9 cellular contexts compared by ENCODE assay signal in genomic region chr12:49357099-49357678, GRCh38. TPM values are rescaled to one million over a fixed set of nuclear protein-coding genes. Genes with fewer than 3 reads are reported as not detected.
DNase-seq lines count a peak whose midpoint lies in the region; ATAC-seq, FAIRE-seq and TF ChIP-seq lines count a peak whose summit lies in the region.
"Had no signal": no experiment of that assay in that cellular context is flagged by ENCODE, and none has a peak within 500 bp of the region (broad histone marks: within the 10 kb centered on the region; RNA-seq: fewer than 3 reads in every experiment).

No MANE protein-coding gene starts in this region.

- H3K36me3 ChIP-seq in Loucy (ENCODE audit: insufficient read depth, low read length) (no peaks in the 10 kb centered on the region), breast epithelium (no peaks in the 10 kb centered on the region), neural cell (ENCODE audit: insufficient read depth, low read length) (no peaks in the 10 kb centered on the region)
- H3K36me3 ChIP-seq: HAP-1 had no signal

- H2AFZ ChIP-seq in Loucy (ENCODE audit: low read length) (peak overlapping the region; percentile 66; the same call in 1 of the 2 replicates), neural cell (ENCODE audit: low read depth, low read length) (no peak overlapping the region)

- H3K9me2 ChIP-seq in Loucy (replicated peaks; ENCODE audit: low read depth, low read length): no peaks in the 10 kb centered on the region
- no peaks in the 10 kb centered on the region for H3K9me2 ChIP-seq in neural cell (ENCODE audit: insufficient read depth, low read length)

- no peaks in the 10 kb centered on the region for H3K79me2 ChIP-seq in Loucy (ENCODE audit: insufficient read depth, low read length)
- H3K79me2 ChIP-seq in neural cell (replicated peaks; ENCODE audit: insufficient read depth, low read length): no peaks in the 10 kb centered on the region

- H4K20me1 ChIP-seq in Loucy (ENCODE audit: insufficient read depth, low read length, poor library complexity, severe bottlenecking) (no peaks in the 10 kb centered on the region), neural cell (ENCODE audit: insufficient read depth) (no peaks in the 10 kb centered on the region)

- H3K27ac ChIP-seq in breast epithelium (no peak overlapping the region), neural cell (ENCODE audit: low read length) (no peak overlapping the region)

- H3K4me3 ChIP-seq in Loucy (ENCODE audit: low read length, poor library complexity, severe bottlenecking) (no peak overlapping the region), breast epithelium (no peak overlapping the region), neural cell (ENCODE audit: low read length) (no peak overlapping the region)
- H3K4me3 ChIP-seq: HAP-1 had no signal

- TF ChIP-seq RAD21 in neural cell (conservative IDR thresholded peaks at IDR 0.05): peak; percentile 16

- no peaks in the 10 kb centered on the region for H3K27me3 ChIP-seq in Loucy (ENCODE audit: insufficient read depth, low read length, poor library complexity, severe bottlenecking)
- no peaks in the 10 kb centered on the region for H3K27me3 ChIP-seq in breast epithelium
- H3K27me3 ChIP-seq in neural cell (ENCODE audit: insufficient read depth, low read depth, low read length): peaks cover 4% of the 10 kb centered on the region

- H3K4me1 ChIP-seq in Loucy (ENCODE audit: insufficient read depth, low read length, poor library complexity, severe bottlenecking): no peaks in the 10 kb centered on the region
- H3K4me1 ChIP-seq in breast epithelium: no peaks in the 10 kb centered on the region

- POLR2A ChIA-PET in HEK293T (lab: Yijun Ruan, JAX): interaction anchor here (0.6 to 2.1 kb wide), 2 partner anchors 10 to 34 kb away, joined by 3 to 20 read pairs; partner anchors contain the start of genes SPATS2 and TROAP

- CTCF ChIA-PET in HEK293T (lab: Yijun Ruan, JAX): interaction anchor here (0.7 to 4.4 kb wide), 14 partner anchors 10 to 269 kb away, joined by 3 to 88 read pairs (median 6); partner anchors contain the start of genes C1QL4, DNAJC22, PRPH and SPATS2

- DNase-seq in D721Med (ENCODE audit: insufficient read length, low spot score) (no peak), breast epithelium (ENCODE audit: low spot score in 2 of 2) (no peak), NCI-H2107 treated with DMSO at 0.1 percent for 48 hours (lab: John Stamatoyannopoulos, UW; ENCODE audit: unreplicated experiment) (no peak), HEK293T (ENCODE audit: extremely low spot score) (no peak), iPS-NIHi11 (ENCODE audit: low spot score) (no peak)

- TF ChIP-seq CTCF in D721Med (IDR thresholded peaks at IDR 0.05; ENCODE audit: insufficient read depth, missing control alignments) (peak; percentile 49), Loucy (conservative IDR thresholded peaks at IDR 0.05; ENCODE audit: low read length) (peak; percentile 60), breast epithelium (IDR thresholded peaks at IDR 0.05) (peak; percentile 21 to 36 (median 27)), neural cell (IDR thresholded peaks at IDR 0.05; ENCODE audit: poor library complexity, severe bottlenecking) (peak; percentile 44)

- intact Hi-C loops in breast epithelium (cut with DNase I; ENCODE audit: low total_unique reads): no loop called here

- no peak for TF ChIP-seq EP300 in neural cell (conservative IDR thresholded peaks at IDR 0.05; ENCODE audit: poor library complexity, severe bottlenecking)

- H3K4me2 ChIP-seq in Loucy (ENCODE audit: low read depth, low read length, poor library complexity, severe bottlenecking) (no peak overlapping the region), neural cell (ENCODE audit: low read length) (no peak overlapping the region)

- no peak for FAIRE-seq in D721Med (lab: Jason Lieb, UNC)

- ATAC-seq in HG03159 (IDR thresholded peaks at IDR 0.05; ENCODE audit: unreplicated experiment): no peak

- no peak for TF ChIP-seq POLR2A in breast epithelium (IDR thresholded peaks at IDR 0.05)

- no peaks in the 10 kb centered on the region for H3F3A ChIP-seq in Loucy (ENCODE audit: low read depth)
- H3F3A ChIP-seq in neural cell (ENCODE audit: insufficient read depth, low read length, poor library complexity, severe bottlenecking): no peaks in the 10 kb centered on the region

- no peak overlapping the region for H3K9ac ChIP-seq in Loucy (ENCODE audit: low read depth, low read length, poor library complexity, severe bottlenecking)
- no peak overlapping the region for H3K9ac ChIP-seq in neural cell (ENCODE audit: low read length)

- H3K9me3 ChIP-seq in Loucy (ENCODE audit: insufficient read depth, low read depth, low read length): no peaks in the 10 kb centered on the region
- no peaks in the 10 kb centered on the region for H3K9me3 ChIP-seq in breast epithelium
- H3K9me3 ChIP-seq in neural cell (ENCODE audit: low read length): no peaks in the 10 kb centered on the region
- H3K9me3 ChIP-seq: HAP-1 had no signal

TF ChIP-seq in neural cell, 6 proteins besides CTCF, POLR2A, EP300 and RAD21 (continues in another document):
- TF ChIP-seq EZH2 (IDR thresholded peaks at IDR 0.05; ENCODE audit: borderline replicate concordance, insufficient read depth, low read length, poor library complexity, severe bottlenecking): no peak
- no peak for TF ChIP-seq MXI1 (conservative IDR thresholded peaks at IDR 0.05; ENCODE audit: poor library complexity, severe bottlenecking)
- no peak for TF ChIP-seq SMC3 (conservative IDR thresholded peaks at IDR 0.05; ENCODE audit: poor library complexity)
- no peak for TF ChIP-seq TAF1 (IDR thresholded peaks at IDR 0.05; ENCODE audit: low read depth)
- TF ChIP-seq POLR2AphosphoS5 (IDR thresholded peaks at IDR 0.05): no peak

TF ChIP-seq in HEK293T, 16 proteins besides CTCF, POLR2A, EP300 and RAD21:
- TF ChIP-seq NFRKB (IDR thresholded peaks at IDR 0.05): no peak
- TF ChIP-seq SP1 (IDR thresholded peaks at IDR 0.05): no peak
- no peak for TF ChIP-seq FOXK2 (IDR thresholded peaks at IDR 0.05)
- TF ChIP-seq TARDBP (IDR thresholded peaks at IDR 0.05): no peak
- no peak for TF ChIP-seq L3MBTL2 (conservative IDR thresholded peaks at IDR 0.05)
- TF ChIP-seq SUZ12 (IDR thresholded peaks at IDR 0.05): no peak
- no peak for TF ChIP-seq LEF1 (IDR thresholded peaks at IDR 0.05; ENCODE audit: borderline replicate concordance)
- no peak for TF ChIP-seq FOXA1 (IDR thresholded peaks at IDR 0.05)
- no peak for TF ChIP-seq ZNF384 (IDR thresholded peaks at IDR 0.05)
- no peak for TF ChIP-seq FOXM1 (IDR thresholded peaks at IDR 0.05; ENCODE audit: borderline replicate concordance)
- TF ChIP-seq ELF4 (IDR thresholded peaks at IDR 0.05): no peak
- TF ChIP-seq PKNOX1 (IDR thresholded peaks at IDR 0.05): no peak
- TF ChIP-seq BHLHE40 (IDR thresholded peaks at IDR 0.05; ENCODE audit: borderline replicate concordance): no peak
- TF ChIP-seq ARNT (IDR thresholded peaks at IDR 0.05): no peak

RNA-seq across cellular contexts. Expression of gene SPATS2, which starts 10.1 kb away (rescaled TPM):
- total RNA-seq in breast epithelium: 10 to 100 TPM; 13.8 to 24.0 (median 22.0) TPM
- 55.4 and 58.4 TPM in 2 replicates for polyA plus RNA-seq in neural cell
- polyA minus RNA-seq in neural cell: 68.4 and 85.8 TPM in 2 replicates

RNA-seq across cellular contexts. Expression of gene DNAJC22, which starts 10.5 kb away (rescaled TPM):
- total RNA-seq in breast epithelium: 1 to 10 TPM in 2 of 3 donors, not detected in 1; 3.6 to 5.0 TPM
- 0.54 and 1.1 TPM in 2 replicates for polyA plus RNA-seq in neural cell
- 0.46 and 0.49 TPM in 2 replicates for polyA minus RNA-seq in neural cell

RNA-seq across cellular contexts. Expression of gene C1QL4, which starts 20.2 kb away (rescaled TPM):
- total RNA-seq in breast epithelium: under 1 TPM in 2 of 3 donors, not detected in 1; 0.33 to 0.44 TPM
- polyA plus RNA-seq in neural cell: 13.7 and 15.4 TPM in 2 replicates
- polyA minus RNA-seq in neural cell: 7.4 and 8.0 TPM in 2 replicates

RNA-seq across cellular contexts. Expression of gene TROAP, which starts 34.1 kb away (rescaled TPM):
- 1 to 10 TPM in 1 of 3 donors, under 1 TPM in 2; 0.29 to 1.8 (median 0.66) TPM for total RNA-seq in breast epithelium
- polyA plus RNA-seq in neural cell: 0.26 and 1.3 TPM in 2 replicates
- 1.9 TPM in 1 of 2 replicates, not detected in the other for polyA minus RNA-seq in neural cell
